ENCODE assay signal across 17 cellular contexts in genomic region chr6:2259574-2259973, GRCh38. TPM values are rescaled to one million over a fixed set of nuclear protein-coding genes. Genes with fewer than 3 reads are reported as not detected.
A peak's percentile ranks its signal among the peaks of the same experiment; 100 is the strongest.
DNase-seq lines count a peak whose midpoint lies in the region; ATAC-seq and TF ChIP-seq lines count a peak whose summit lies in the region.
"Had no signal": no experiment of that assay in that cellular context is flagged by ENCODE, and none has a peak within 500 bp of the region (broad histone marks: within the 10 kb centered on the region; RNA-seq: fewer than 3 reads in every experiment).

No MANE protein-coding gene starts in this region.

- H3K36me3 ChIP-seq in duodenal mucosa (ENCODE audit: control insufficient read depth in 1 of 2, insufficient read depth in 2 of 2, low read length in 2 of 2) = peaks cover 10 to 12% of the 10 kb centered on the region in 2 donors
- H3K36me3 ChIP-seq in muscle layer of duodenum (ENCODE audit: control insufficient read depth in 1 of 2, insufficient read depth in 2 of 2, low read length in 2 of 2) = peaks cover 13 to 26% of the 10 kb centered on the region in 2 donors

- no peaks in the 10 kb centered on the region for H3K27me3 Mint-ChIP-seq in natural killer cell (ENCODE audit: low read depth in 2 of 2)
- H3K27me3 Mint-ChIP-seq in natural killer cell treated with Interleukin-12 subunit alpha and Interleukin-12 subunit beta and Interleukin-15 and Interleukin-18, amount 100 ng/mL, for 72 hours = no peaks in the 10 kb centered on the region
- no peaks in the 10 kb centered on the region for H3K27me3 Mint-ChIP-seq in activated naive CD8-positive, alpha-beta T cell treated with anti-CD3 and anti-CD28 coated beads, Interleukin-2, amount 50 U/mL, for 24 hours
- H3K27me3 Mint-ChIP-seq: CD4-positive, alpha-beta memory T cell had no signal

- H3K4me3 ChIP-seq in duodenal mucosa (ENCODE audit: low read depth in 1 of 2, low read length in 2 of 2) (peak overlapping the region; percentile 8 to 44), muscle layer of duodenum (ENCODE audit: low read depth in 1 of 2, low read length in 2 of 2) (no peak overlapping the region)
- H3K4me3 ChIP-seq: BLaER1, GM12878 had no signal

- no peak for TF ChIP-seq CTCF in natural killer cell (IDR thresholded peaks at IDR 0.05)

- peaks cover 2 to 5% of the 10 kb centered on the region in 2 donors for H3K9me3 ChIP-seq in duodenal mucosa (ENCODE audit: control insufficient read depth in 1 of 2, low read length in 2 of 2)
- peaks cover 0 to 3% of the 10 kb centered on the region in 2 donors for H3K9me3 ChIP-seq in muscle layer of duodenum (ENCODE audit: control insufficient read depth in 1 of 2, low read length in 2 of 2)

- ATAC-seq in natural killer cell = peak in 2 of 3 donors; percentile 38 to 64
- no peak for ATAC-seq in natural killer cell treated with Interleukin-12 subunit alpha and Interleukin-12 subunit beta and Interleukin-15 and Interleukin-18, amount 100 ng/mL, for 72 hours
- no peak for ATAC-seq in activated naive CD8-positive, alpha-beta T cell treated with anti-CD3 and anti-CD28 coated beads, Interleukin-2, amount 50 U/mL, for 24 hours
- no peak for ATAC-seq in GM19452 (IDR thresholded peaks at IDR 0.05; ENCODE audit: unreplicated experiment)
- ATAC-seq: GM12878 had no signal

- H3K9me3 Mint-ChIP-seq in natural killer cell = no peaks in the 10 kb centered on the region
- H3K9me3 Mint-ChIP-seq in natural killer cell treated with Interleukin-12 subunit alpha and Interleukin-12 subunit beta and Interleukin-15 and Interleukin-18, amount 100 ng/mL, for 72 hours = no peaks in the 10 kb centered on the region
- H3K9me3 Mint-ChIP-seq in activated naive CD8-positive, alpha-beta T cell treated with anti-CD3 and anti-CD28 coated beads, Interleukin-2, amount 50 U/mL, for 24 hours = peaks cover 13% of the 10 kb centered on the region

- H3K4me1 Mint-ChIP-seq in natural killer cell = peaks cover 21 to 32% of the 10 kb centered on the region in 2 donors
- H3K4me1 Mint-ChIP-seq in natural killer cell treated with Interleukin-12 subunit alpha and Interleukin-12 subunit beta and Interleukin-15 and Interleukin-18, amount 100 ng/mL, for 72 hours (ENCODE audit: low read depth in 2 of 2) = peaks cover 8 to 10% of the 10 kb centered on the region in 2 donors
- no peaks in the 10 kb centered on the region for H3K4me1 Mint-ChIP-seq in activated naive CD8-positive, alpha-beta T cell treated with anti-CD3 and anti-CD28 coated beads, Interleukin-2, amount 50 U/mL, for 24 hours
- H3K4me1 Mint-ChIP-seq: CD14-positive monocyte, H9 had no signal

- peaks cover 9 to 19% of the 10 kb centered on the region in 2 donors for H3K4me1 ChIP-seq in duodenal mucosa (ENCODE audit: control insufficient read depth in 1 of 2, insufficient read depth in 2 of 2, low read length in 2 of 2)
- H3K4me1 ChIP-seq in muscle layer of duodenum (ENCODE audit: control insufficient read depth in 1 of 2, insufficient read depth in 2 of 2, low read length in 2 of 2) = no peaks in the 10 kb centered on the region
- H3K4me1 ChIP-seq: BLaER1 had no signal

- H3K27ac Mint-ChIP-seq in natural killer cell = no peak overlapping the region
- no peak overlapping the region for H3K27ac Mint-ChIP-seq in natural killer cell treated with Interleukin-12 subunit alpha and Interleukin-12 subunit beta and Interleukin-15 and Interleukin-18, amount 100 ng/mL, for 72 hours
- H3K27ac Mint-ChIP-seq in activated naive CD8-positive, alpha-beta T cell treated with anti-CD3 and anti-CD28 coated beads, Interleukin-2, amount 50 U/mL, for 24 hours = no peak overlapping the region
- H3K27ac Mint-ChIP-seq: CD4-positive, alpha-beta memory T cell; H9 had no signal

- no peak for DNase-seq in natural killer cell
- DNase-seq in natural killer cell treated with Interleukin-12 subunit alpha and Interleukin-12 subunit beta and Interleukin-15 and Interleukin-18, amount 100 ng/mL, for 72 hours (ENCODE audit: low spot score) = no peak
- no peak for DNase-seq in activated naive CD8-positive, alpha-beta T cell treated with anti-CD3 and anti-CD28 coated beads, Interleukin-2, amount 50 U/mL, for 24 hours
- DNase-seq in HUDEP-2 (lab: John Stamatoyannopoulos, UW; ENCODE audit: unreplicated experiment in 76 of 76) = no peak
- no peak for DNase-seq in HK-2 (ENCODE audit: unreplicated experiment)
- DNase-seq: 8988T; CD4-positive, alpha-beta memory T cell; DMS 273 treated with DMSO at 0.1 percent for 48 hours; DND-41; EL; H9 had no signal

- no peak overlapping the region for H3K4me3 Mint-ChIP-seq in natural killer cell
- H3K4me3 Mint-ChIP-seq in natural killer cell treated with Interleukin-12 subunit alpha and Interleukin-12 subunit beta and Interleukin-15 and Interleukin-18, amount 100 ng/mL, for 72 hours = no peak overlapping the region
- no peak overlapping the region for H3K4me3 Mint-ChIP-seq in activated naive CD8-positive, alpha-beta T cell treated with anti-CD3 and anti-CD28 coated beads, Interleukin-2, amount 50 U/mL, for 24 hours
- H3K4me3 Mint-ChIP-seq: CD14-positive monocyte; CD4-positive, alpha-beta memory T cell; H9 had no signal

- H3K27me3 ChIP-seq in duodenal mucosa (ENCODE audit: control insufficient read depth in 1 of 2, insufficient read depth in 2 of 2, low read length in 2 of 2) (no peaks in the 10 kb centered on the region), muscle layer of duodenum (ENCODE audit: low read depth, low read length) (no peaks in the 10 kb centered on the region)
- H3K27me3 ChIP-seq: BLaER1 had no signal

- intact Hi-C loops in natural killer cell (cut with micrococcal nuclease) = no loop called here

- peak overlapping the region; percentile 36 for H3K27ac ChIP-seq in duodenal mucosa (ENCODE audit: low read depth, low read length)
- H3K27ac ChIP-seq in muscle layer of duodenum (ENCODE audit: low read length) = peak overlapping the region; percentile 64
- H3K27ac ChIP-seq: BLaER1 had no signal

- H3K9ac ChIP-seq in duodenal mucosa (ENCODE audit: low read depth in 1 of 2, low read length in 2 of 2) = peak overlapping the region in 1 of 2 donors; percentile 37
- H3K9ac ChIP-seq: BLaER1 had no signal

- no peaks in the 10 kb centered on the region for H3K36me3 Mint-ChIP-seq in natural killer cell
- peaks cover 6% of the 10 kb centered on the region for H3K36me3 Mint-ChIP-seq in natural killer cell treated with Interleukin-12 subunit alpha and Interleukin-12 subunit beta and Interleukin-15 and Interleukin-18, amount 100 ng/mL, for 72 hours
- H3K36me3 Mint-ChIP-seq in activated naive CD8-positive, alpha-beta T cell treated with anti-CD3 and anti-CD28 coated beads, Interleukin-2, amount 50 U/mL, for 24 hours (ENCODE audit: low read depth) = peaks cover 24% of the 10 kb centered on the region

RNA-seq across cellular contexts. Expression of gene GMDS, which starts 14.2 kb away (rescaled TPM):
- 10 to 100 TPM; 23.6 to 31.0 (median 26.4) TPM for total RNA-seq in natural killer cell
- total RNA-seq in natural killer cell treated with Interleukin-12 subunit alpha and Interleukin-12 subunit beta and Interleukin-15 and Interleukin-18, amount 100 ng/mL, for 72 hours = 10 to 100 TPM; 23.7 to 39.4 TPM

Comparison
In these comparisons a context has a peak if more than half of its experiments do, and no peak if none do; other contexts are left out.
1. ATAC-seq: peak in natural killer cell (2 of 3); none in natural killer cell treated with Interleukin-12 subunit alpha and Interleukin-12 subunit beta and Interleukin-15 and Interleukin-18, amount 100 ng/mL, for 72 hours (0 of 2), activated naive CD8-positive, alpha-beta T cell treated with anti-CD3 and anti-CD28 coated beads, Interleukin-2, amount 50 U/mL, for 24 hours (single experiment) and GM19452 (single experiment).
2. H3K4me3 ChIP-seq: peak in duodenal mucosa (2 of 2); none in muscle layer of duodenum (0 of 2).